In genomic region chr5:149030392-149030791, GRCh38 we compare ENCODE assay signal across 22 cellular contexts. TPM values are rescaled to one million over a fixed set of nuclear protein-coding genes. Genes with fewer than 3 reads are reported as not detected.
DNase-seq lines count a peak whose midpoint lies in the region; ATAC-seq and TF ChIP-seq lines count a peak whose summit lies in the region.
"Had no signal": no experiment of that assay in that cellular context is flagged by ENCODE, and none has a peak within 500 bp of the region (broad histone marks: within the 10 kb centered on the region; RNA-seq: fewer than 3 reads in every experiment).

No MANE protein-coding gene starts in this region.

- WGBS in prostate gland = 86% methylated on average over 3 of the region's 3 CpGs

- no peak for TF ChIP-seq CTCF in AG04450 (IDR thresholded peaks at IDR 0.05; ENCODE audit: low read depth, low read length)
- TF ChIP-seq CTCF in fibroblast of villous mesenchyme (IDR thresholded peaks at IDR 0.05; ENCODE audit: insufficient read depth, low read depth, low read length) = no peak
- TF ChIP-seq CTCF in prostate gland (IDR thresholded peaks at IDR 0.05) = no peak
- no peak for TF ChIP-seq CTCF in CD4-positive, alpha-beta T cell (IDR thresholded peaks at IDR 0.05)

- H3K4me3 ChIP-seq in AG04450 (ENCODE audit: low read depth, low read length) (no peak overlapping the region), fibroblast of villous mesenchyme (ENCODE audit: low read depth, low read length) (no peak overlapping the region), prostate gland (no peak overlapping the region)
- H3K4me3 ChIP-seq: BLaER1 treated with 17β-estradiol and CSF1 and Interleukin-3, amounts not matched to agents 10 nM and 100 nM had no signal

- TF ChIP-seq POLR2A in prostate gland (IDR thresholded peaks at IDR 0.05) = no peak

- no peaks in the 10 kb centered on the region for H3K4me1 ChIP-seq in prostate gland (replicated peaks)

- DNase-seq in AG04450 (ENCODE audit: low read depth, low spot score) = peak; percentile 79
- DNase-seq in ELR (ENCODE audit: low read depth) = peak; percentile 75
- DNase-seq in SW480 (ENCODE audit: low spot score) = peak; percentile 19
- peak; percentile 73 for DNase-seq in fibroblast of villous mesenchyme (ENCODE audit: low read depth)
- no peak for DNase-seq in prostate gland (ENCODE audit: low spot score)
- DNase-seq in CD4-positive, alpha-beta T cell = no peak
- DNase-seq: activated naive CD4-positive, alpha-beta T cell; central memory CD4-positive, alpha-beta T cell; GOT3; islet precursor cell; NCI-H1436; NCI-H526; nucleus accumbens; RPMI8226; stimulated activated naive CD4-positive, alpha-beta T cell; T-cell had no signal

- H3K9me3 ChIP-seq in AG04450 (ENCODE audit: control insufficient read depth, insufficient read depth, low read length) (no peaks in the 10 kb centered on the region; the same call in 1 of the 2 replicates), prostate gland (no peaks in the 10 kb centered on the region)
- H3K9me3 ChIP-seq in CD4-positive, alpha-beta T cell (ENCODE audit: control insufficient read depth, low read length) = no peaks in the 10 kb centered on the region
- H3K9me3 ChIP-seq: BLaER1 treated with 17β-estradiol and CSF1 and Interleukin-3, amounts not matched to agents 10 nM and 100 nM had no signal

- H3K27ac ChIP-seq in AG04450 (ENCODE audit: low read depth, low read length) (no peak overlapping the region), prostate gland (no peak overlapping the region)
- H3K27ac ChIP-seq in CD4-positive, alpha-beta T cell (ENCODE audit: low read depth, low read length) = no peak overlapping the region
- H3K27ac ChIP-seq: BLaER1 treated with 17β-estradiol and CSF1 and Interleukin-3, amounts not matched to agents 10 nM and 100 nM had no signal

- peaks cover 4% of the 10 kb centered on the region for H3K4me1 Mint-ChIP-seq in CD4-positive, alpha-beta T cell (ENCODE audit: low read depth)
- H3K4me1 Mint-ChIP-seq: WTC11 had no signal

- POLR2A ChIA-PET in AG04450 (lab: Yijun Ruan, JAX) = interaction anchor here (1.1 to 1.4 kb wide), 2 partner anchors 11 to 27 kb away, joined by 7 to 9 read pairs; no protein-coding TSS in a partner anchor
- POLR2A ChIA-PET in CD4-positive, alpha-beta T cell (lab: Charles Lee) = no interaction called here

- H3K27me3 ChIP-seq in AG04450 (ENCODE audit: control insufficient read depth, insufficient read depth, low read length) (no peaks in the 10 kb centered on the region), prostate gland (replicated peaks; ENCODE audit: insufficient read depth) (no peaks in the 10 kb centered on the region)
- H3K27me3 ChIP-seq in CD4-positive, alpha-beta T cell (ENCODE audit: control insufficient read depth, insufficient read depth, low read length) = no peaks in the 10 kb centered on the region
- H3K27me3 ChIP-seq: BLaER1 treated with 17β-estradiol and CSF1 and Interleukin-3, amounts not matched to agents 10 nM and 100 nM had no signal

- no peaks in the 10 kb centered on the region for H3K36me3 Mint-ChIP-seq in CD4-positive, alpha-beta T cell (ENCODE audit: low read depth)
- H3K36me3 Mint-ChIP-seq: IgD-negative memory B cell, memory B cell, T-cell, WTC11 had no signal

- H3K4me3 Mint-ChIP-seq in CD4-positive, alpha-beta T cell = no peak overlapping the region
- H3K4me3 Mint-ChIP-seq: IgD-negative memory B cell, memory B cell, T-cell, WTC11 had no signal

- intact Hi-C loops in prostate gland (cut with DNase I) = no loop called here
- intact Hi-C loops in CD4-positive, alpha-beta T cell (cut with DNase I, micrococcal nuclease) = loop anchor here (5.0 to 10.0 kb wide), 4 partner anchors 237 to 856 kb away; no protein-coding TSS in a partner anchor

- CTCF ChIA-PET in AG04450 (lab: Charles Lee) = interaction anchor here (0.7 to 13.6 kb wide), 6 partner anchors 28 to 851 kb away, joined by 3 to 1022 read pairs (median 6); no protein-coding TSS in a partner anchor
- CTCF ChIA-PET in CD4-positive, alpha-beta T cell (lab: Charles Lee) = no interaction called here

- no peaks in the 10 kb centered on the region for H3K36me3 ChIP-seq in prostate gland
- H3K36me3 ChIP-seq: BLaER1 treated with 17β-estradiol and CSF1 and Interleukin-3, amounts not matched to agents 10 nM and 100 nM had no signal

- no peak for ATAC-seq in CD4-positive, alpha-beta T cell (ENCODE audit: poor library complexity)
- no peak for ATAC-seq in GM21515 (IDR thresholded peaks at IDR 0.05; ENCODE audit: unreplicated experiment)
- ATAC-seq in GM21367 (IDR thresholded peaks at IDR 0.05; ENCODE audit: unreplicated experiment) = no peak
- ATAC-seq: T-cell, WTC11 had no signal

- H3K27ac Mint-ChIP-seq in CD4-positive, alpha-beta T cell = no peak overlapping the region
- H3K27ac Mint-ChIP-seq: IgD-negative memory B cell, memory B cell, T-cell, WTC11 had no signal

- H3K9me3 Mint-ChIP-seq in CD4-positive, alpha-beta T cell = no peaks in the 10 kb centered on the region
- H3K9me3 Mint-ChIP-seq: IgD-negative memory B cell, memory B cell, T-cell, WTC11 had no signal

- peaks cover 3% of the 10 kb centered on the region for H3K27me3 Mint-ChIP-seq in CD4-positive, alpha-beta T cell
- H3K27me3 Mint-ChIP-seq: memory B cell, T-cell had no signal

RNA-seq across cellular contexts. Expression of gene SH3TC2, which starts 32.5 kb away (rescaled TPM):
- polyA plus RNA-seq in AG04450 (2011; rRNA removed) = 1.3 and 1.6 TPM in 2 replicates
- 3.2 and 3.5 TPM in 2 replicates for polyA minus RNA-seq in AG04450 (2011; rRNA and poly(A)+ RNA removed)
- 3.9 and 13.4 TPM in 2 replicates for total RNA-seq in fibroblast of villous mesenchyme
- 10 to 100 TPM in 1 of 2 donors, 1 to 10 TPM in 1; 6.2 to 69.1 TPM for total RNA-seq in prostate gland
- total RNA-seq in CD4-positive, alpha-beta T cell = not detected
- total RNA-seq: T-cell had no signal
- polyA plus RNA-seq: IgD-negative memory B cell had no signal

Comparison
In these comparisons a context has a peak if more than half of its experiments do, and no peak if none do; other contexts are left out.
1. DNase-seq: peak in AG04450 (single experiment), ELR (single experiment), SW480 (single experiment) and fibroblast of villous mesenchyme (single experiment); none in prostate gland (single experiment) and CD4-positive, alpha-beta T cell (0 of 10).